In the genomic region with DNA sequence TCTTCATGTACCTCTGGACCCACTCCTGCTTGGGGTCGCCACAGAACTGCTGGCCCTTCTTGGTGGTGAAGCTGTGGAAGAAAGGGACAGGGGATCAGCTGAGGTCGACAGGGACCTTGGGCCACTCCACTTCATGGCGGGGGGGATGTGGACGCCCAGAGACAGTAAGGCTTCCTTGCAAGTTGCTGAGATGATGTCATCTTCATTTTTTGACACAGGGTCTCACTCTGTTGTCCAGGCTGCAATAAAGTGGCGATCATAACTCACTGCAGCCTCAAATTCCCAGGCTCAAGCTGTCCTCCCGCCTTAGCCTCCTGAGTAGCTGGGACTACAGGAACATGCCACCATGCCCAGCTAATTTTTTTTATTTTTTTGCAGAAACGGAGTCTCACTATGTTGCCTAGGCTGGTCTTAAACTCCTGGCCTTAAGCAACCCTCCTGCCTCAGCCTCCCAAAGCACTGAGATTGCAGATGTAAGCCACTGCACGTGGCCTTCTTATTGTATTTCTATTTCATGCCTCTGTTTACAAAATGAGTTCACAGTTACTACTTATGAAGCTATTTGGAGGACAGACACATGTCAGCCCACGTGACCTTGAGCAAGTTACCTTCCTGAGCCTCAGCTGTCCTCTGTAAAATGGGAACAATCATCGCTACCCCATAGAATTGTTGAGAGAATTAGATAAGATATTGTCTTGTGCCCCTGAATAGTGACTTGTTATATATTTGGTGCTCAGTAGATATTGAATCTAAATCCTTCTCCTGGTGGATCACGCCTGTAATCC, we compare ENCODE assay signal across 35 cellular contexts. TPM values are rescaled to one million over a fixed set of nuclear protein-coding genes. Genes with fewer than 3 reads are reported as not detected.
"Had no signal": no experiment of that assay in that cellular context is flagged by ENCODE, and none has a peak within 500 bp of the region (broad histone marks: within the 10 kb centered on the region; RNA-seq: fewer than 3 reads in every experiment).

No MANE protein-coding gene starts in this region.

- H3K36me3 ChIP-seq: MG63, SJCRH30 had no signal

- DNase-seq: Kasumi-1, MG63, NCI-H1048, NCI-H1092 treated with DMSO at 0.1 percent for 48 hours, NCI-H1105 treated with DMSO at 0.1 percent for 48 hours, NCI-H1436, NCI-H146, NCI-H1694, NCI-H187, NCI-H1930, NCI-H2029 treated with DMSO at 0.1 percent for 48 hours, NCI-H2081 treated with DMSO at 0.1 percent for 48 hours, NCI-H2107, NCI-H2171, NCI-H226, NCI-H446 treated with DMSO at 0.1 percent for 48 hours, NCI-H510A, NCI-H524, NCI-H69, NCI-H748 treated with DMSO at 0.1 percent for 48 hours, NCI-H82, PC-9, SHP77, SIG-M5, SJCRH30 had no signal

- H3K4me3 ChIP-seq: MG63, PC-9, SJCRH30, SK-N-MC had no signal

- H3K27me3 ChIP-seq: MG63, SJCRH30 had no signal

- H3K9me3 ChIP-seq: MG63 had no signal

- H3K4me2 ChIP-seq: PC-9 had no signal

- H3K27ac ChIP-seq: PC-9, RWPE1, SJCRH30, SK-N-MC had no signal

- FAIRE-seq: RCC 7860 had no signal

- H2AFZ ChIP-seq: PC-9 had no signal

- ATAC-seq: Panc1, Right ventricle myocardium inferior, SK-N-SH treated with all-trans-retinoic acid at 6 μM for 48 hours had no signal

RNA-seq across cellular contexts. Expression of a gene that starts 1.5 kb away (rescaled TPM):
- total RNA-seq: M059J, OCI-LY7, PC-9, Right ventricle myocardium inferior, RPMI7951, SJCRH30, SK-MEL-5 had no signal

RNA-seq across cellular contexts. Expression of a gene that starts 40.1 kb away (rescaled TPM):
- total RNA-seq: OCI-LY7, PC-9, Right ventricle myocardium inferior, SJCRH30, SK-MEL-5 had no signal
